In the genomic region with DNA sequence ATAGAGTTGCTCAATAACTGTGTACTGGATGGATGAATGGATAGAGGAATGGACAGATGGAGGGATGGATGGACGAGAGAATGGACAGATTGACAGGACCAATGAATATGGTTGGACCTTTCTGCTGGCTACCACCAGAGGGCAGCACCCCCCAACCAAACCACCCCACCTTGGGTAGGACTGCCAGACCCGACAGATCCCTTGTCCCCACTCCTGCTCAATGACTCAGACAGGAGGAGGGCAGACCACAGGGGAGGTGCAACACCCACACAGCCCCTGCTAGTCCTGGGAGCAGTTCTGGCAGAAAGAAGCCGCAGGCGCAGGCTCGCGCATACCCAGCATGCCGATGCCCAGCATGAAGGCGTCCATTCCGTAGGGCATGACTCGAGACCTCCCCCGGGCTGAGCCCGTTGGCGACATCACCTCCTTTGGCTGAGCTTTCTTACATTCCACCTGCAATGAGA, we compare ENCODE assay signal across 8 cellular contexts. TPM values are rescaled to one million over a fixed set of nuclear protein-coding genes. Genes with fewer than 3 reads are reported as not detected.
DNase-seq lines count a peak whose midpoint lies in the region; ATAC-seq and TF ChIP-seq lines count a peak whose summit lies in the region.

No MANE protein-coding gene starts in this region.

- no peaks in the 10 kb centered on the region for H3K9me3 Mint-ChIP-seq in CD4-positive, alpha-beta T cell
- H3K9me3 Mint-ChIP-seq in endothelial cell (ENCODE audit: unreplicated experiment), result no peaks in the 10 kb centered on the region

- no peak overlapping the region for H3K4me3 Mint-ChIP-seq in CD4-positive, alpha-beta T cell
- H3K4me3 Mint-ChIP-seq in endothelial cell (ENCODE audit: unreplicated experiment), result peak overlapping the region; percentile 21

- no peaks in the 10 kb centered on the region for H3K4me1 ChIP-seq in mucosa of descending colon (ENCODE audit: low read depth)

- no peaks in the 10 kb centered on the region for H3K36me3 ChIP-seq in mucosa of descending colon (ENCODE audit: low read depth)

- no peak overlapping the region for H3K27ac Mint-ChIP-seq in CD4-positive, alpha-beta T cell
- H3K27ac Mint-ChIP-seq in endothelial cell (ENCODE audit: unreplicated experiment), result no peak overlapping the region

- POLR2A ChIA-PET in CD4-positive, alpha-beta T cell (lab: Charles Lee), result interaction anchor here (0.5 kb wide), 1 partner anchor 216 kb away, joined by 3 read pairs; no protein-coding TSS in a partner anchor

- DNase-seq in CD4-positive, alpha-beta T cell, result peak; percentile 56 to 75 (median 64)
- DNase-seq in HFF-Myc (ENCODE audit: extremely low read depth, low read depth) (peak; percentile 74), NOMO-1 treated with dmso at 0.1 percent for 144 hours (lab: John Stamatoyannopoulos, UW; ENCODE audit: unreplicated experiment) (peak; percentile 64), endothelial cell (ENCODE audit: low spot score) (peak; percentile 83), mucosa of descending colon (peak; percentile 63 to 85 (median 76))
- peak; percentile 52 to 66 (median 64) for DNase-seq in activated CD8-positive, alpha-beta memory T cell treated with anti-CD3 and anti-CD28 coated beads for 48 hours (ENCODE audit: low read depth in 2 of 3, low spot score in 2 of 3)
- peak; percentile 45 to 55 for DNase-seq in stimulated activated CD8-positive, alpha-beta memory T cell treated with anti-CD3 and anti-CD28 coated beads, Interleukin-4, amount 100 ng/mL, for 1 hour (ENCODE audit: low read depth in 2 of 2, low spot score in 1 of 2)

- CTCF ChIA-PET in CD4-positive, alpha-beta T cell (lab: Charles Lee), result interaction anchor here (2.2 kb wide), 1 partner anchor 11 kb away, joined by 8 read pairs; no protein-coding TSS in a partner anchor

- peak; percentile 88 for ATAC-seq in CD4-positive, alpha-beta T cell (ENCODE audit: poor library complexity)
- ATAC-seq in mucosa of descending colon (peak; percentile 95), GM21381 (IDR thresholded peaks at IDR 0.05; ENCODE audit: unreplicated experiment) (no peak)

- H3K27ac ChIP-seq in CD4-positive, alpha-beta T cell (ENCODE audit: low read depth, low read length), result no peak overlapping the region

- TF ChIP-seq CTCF in CD4-positive, alpha-beta T cell (IDR thresholded peaks at IDR 0.05), result peak; percentile 91
- TF ChIP-seq CTCF in HFF-Myc (IDR thresholded peaks at IDR 0.05; ENCODE audit: low read depth, low read length, missing control alignments) (peak; percentile 96), endothelial cell (IDR thresholded peaks at IDR 0.05; ENCODE audit: unreplicated experiment) (peak; percentile 88), mucosa of descending colon (IDR thresholded peaks at IDR 0.05) (peak; percentile 76)

- H3K36me3 Mint-ChIP-seq in CD4-positive, alpha-beta T cell (ENCODE audit: low read depth), result no peaks in the 10 kb centered on the region
- H3K36me3 Mint-ChIP-seq in endothelial cell (ENCODE audit: low read depth, unreplicated experiment), result peaks cover 17% of the 10 kb centered on the region

- H3K9me3 ChIP-seq in CD4-positive, alpha-beta T cell (ENCODE audit: control insufficient read depth, low read length), result no peaks in the 10 kb centered on the region
- no peaks in the 10 kb centered on the region for H3K9me3 ChIP-seq in mucosa of descending colon

- no peaks in the 10 kb centered on the region for H3K4me1 Mint-ChIP-seq in CD4-positive, alpha-beta T cell (ENCODE audit: low read depth)
- H3K4me1 Mint-ChIP-seq in endothelial cell (ENCODE audit: unreplicated experiment), result peaks cover 24% of the 10 kb centered on the region

- H3K27me3 Mint-ChIP-seq in CD4-positive, alpha-beta T cell, result peaks cover 54% of the 10 kb centered on the region
- H3K27me3 Mint-ChIP-seq in endothelial cell (ENCODE audit: unreplicated experiment), result peaks cover 20% of the 10 kb centered on the region

- H3K4me3 ChIP-seq in HFF-Myc (replicated peaks; ENCODE audit: low read depth, low read length) (no peak overlapping the region), mucosa of descending colon (no peak overlapping the region)

- intact Hi-C loops in CD4-positive, alpha-beta T cell (cut with DNase I, micrococcal nuclease), result loop anchor here (1.0 to 10.0 kb wide), 7 partner anchors 74 to 756 kb away; a partner anchor contains a TSS
- intact Hi-C loops in mucosa of descending colon (cut with DNase I, micrococcal nuclease), result loop anchor here in 1 of 2 donors (5.0 kb wide), 1 partner anchor 76 kb away; no protein-coding TSS in a partner anchor

- peaks cover 28% of the 10 kb centered on the region for H3K27me3 ChIP-seq in CD4-positive, alpha-beta T cell (ENCODE audit: control insufficient read depth, insufficient read depth, low read length)

RNA-seq across cellular contexts. Expression of a gene that starts 12.4 kb away (rescaled TPM):
- not detected for total RNA-seq in CD4-positive, alpha-beta T cell
- total RNA-seq in endothelial cell (ENCODE audit: unreplicated experiment) (27.6 TPM), mucosa of descending colon (1 to 10 TPM; 3.7 to 6.3 (median 3.8) TPM)

RNA-seq across cellular contexts. Expression of a gene that starts 29.0 kb away (rescaled TPM):
- not detected for total RNA-seq in CD4-positive, alpha-beta T cell
- total RNA-seq in endothelial cell (ENCODE audit: unreplicated experiment) (not detected), mucosa of descending colon (not detected)

RNA-seq across cellular contexts. Expression of a gene that starts 54.5 kb away (rescaled TPM):
- total RNA-seq in CD4-positive, alpha-beta T cell, result under 1 TPM in 1 of 2 experiments, not detected in 1; 0.59 TPM
- total RNA-seq in endothelial cell (ENCODE audit: unreplicated experiment) (1.8 TPM), mucosa of descending colon (1 to 10 TPM in 2 of 3 donors, under 1 TPM in 1; 0.53 to 3.9 (median 2.8) TPM)

Comparison
In these comparisons a context has a peak if more than half of its experiments do, and no peak if none do; other contexts are left out.
1. RNA of a gene that starts 12.4 kb away (total RNA-seq): 27.6 TPM in endothelial cell (single experiment) and 3.7 to 6.3 TPM in mucosa of descending colon; not detected in CD4-positive, alpha-beta T cell; every median in the first group is over 4 times any median in the second.
2. Peak in every context shown above with its lines, with median percentiles within 50 percentile points of each other: DNase-seq and CTCF ChIP-seq.